In the genomic region with DNA sequence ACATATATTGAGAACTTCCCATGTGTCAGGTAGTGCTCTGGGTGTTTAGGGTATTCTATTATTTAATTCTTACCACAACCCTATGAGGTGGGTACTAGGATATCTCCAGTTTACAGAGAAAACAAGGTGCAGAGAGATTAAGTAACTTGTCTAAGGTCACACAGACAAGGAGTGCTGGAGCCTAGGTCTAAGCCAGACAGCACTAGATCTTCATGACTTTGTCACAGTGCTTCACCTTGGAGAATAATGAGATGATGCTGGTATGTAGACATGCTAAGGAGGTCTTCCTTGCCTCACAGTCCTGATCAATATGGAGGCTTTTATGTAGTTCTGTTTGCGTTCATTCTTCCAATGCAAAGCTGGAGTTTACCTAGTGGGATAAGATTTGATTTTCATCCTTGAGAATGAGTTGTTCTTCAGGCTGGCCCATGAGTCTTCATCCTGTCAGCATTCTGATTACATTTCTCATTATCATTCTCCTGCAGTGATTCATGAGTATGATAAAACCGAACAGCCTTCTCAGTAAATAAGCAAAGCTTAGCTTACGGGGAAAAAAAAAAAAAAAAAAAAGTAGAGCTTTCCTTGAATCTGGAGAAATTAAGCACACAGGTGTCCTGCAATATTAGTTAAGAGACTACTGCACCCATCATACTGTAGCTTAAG, we compare ENCODE assay signal across 15 cellular contexts.
DNase-seq lines count a peak whose midpoint lies in the region; ATAC-seq and TF ChIP-seq lines count a peak whose summit lies in the region.
"Had no signal": no experiment of that assay in that cellular context is flagged by ENCODE, and none has a peak within 500 bp of the region (broad histone marks: within the 10 kb centered on the region; RNA-seq: fewer than 3 reads in every experiment).

No MANE protein-coding gene starts in this region.

- H3K9me3 ChIP-seq in PC-3 (ENCODE audit: low read length) (no peaks in the 10 kb centered on the region), adrenal gland (replicated peaks in 1 of 3) (no peaks in the 10 kb centered on the region)
- H3K9me3 ChIP-seq: vagina had no signal

- H3K27me3 ChIP-seq in PC-3 (ENCODE audit: low read length) (no peaks in the 10 kb centered on the region), adrenal gland (no peaks in the 10 kb centered on the region)
- H3K27me3 ChIP-seq: vagina had no signal

- DNase-seq in AG08395 (ENCODE audit: low spot score): peak; percentile 60
- peak; percentile 86 for DNase-seq in PC-3
- no peak for DNase-seq in chondrocyte (ENCODE audit: low spot score)
- peak; percentile 83 for DNase-seq in kidney glomerular epithelial cell (lab: John Stamatoyannopoulos, UW)
- no peak for DNase-seq in activated CD4-positive, alpha-beta T cell treated with anti-CD3 and anti-CD28 coated beads for 4 hours
- no peak for DNase-seq in adrenal gland
- DNase-seq: activated naive CD8-positive, alpha-beta T cell treated with anti-CD3 and anti-CD28 coated beads, Interleukin-2, amount 10 ng/mL, durations not matched to agents 7 days and 5 days; DND-41; H9; mesendoderm; NCI-H1436; SIG-M5 had no signal

- ATAC-seq in PC-3 (peak; percentile 91), GM21423 (IDR thresholded peaks at IDR 0.05; ENCODE audit: unreplicated experiment) (no peak), HG03025 (IDR thresholded peaks at IDR 0.05; ENCODE audit: low FRiP score, unreplicated experiment) (no peak)

- no peaks in the 10 kb centered on the region for H3K9me3 Mint-ChIP-seq in chondrocyte (ENCODE audit: low read depth)
- H3K9me3 Mint-ChIP-seq: H9 had no signal

- no peaks in the 10 kb centered on the region for H3K9me2 ChIP-seq in PC-3 (replicated peaks; ENCODE audit: low read length)

- H3K9ac ChIP-seq in PC-3 (ENCODE audit: low read length): no peak overlapping the region

- no peaks in the 10 kb centered on the region for H3K36me3 ChIP-seq in PC-3 (ENCODE audit: low read depth, low read length)
- H3K36me3 ChIP-seq in adrenal gland (replicated peaks in 1 of 2): no peaks in the 10 kb centered on the region
- H3K36me3 ChIP-seq: vagina had no signal

- H3K27ac ChIP-seq in PC-3 (ENCODE audit: low read length) (peak overlapping the region; percentile 73), adrenal gland (no peak overlapping the region)
- H3K27ac ChIP-seq: vagina had no signal

- no peaks in the 10 kb centered on the region for H3K27me3 Mint-ChIP-seq in chondrocyte (ENCODE audit: low read depth)

- no peaks in the 10 kb centered on the region for H3K36me3 Mint-ChIP-seq in chondrocyte (ENCODE audit: low read depth)
- H3K36me3 Mint-ChIP-seq: activated naive CD8-positive, alpha-beta T cell treated with anti-CD3 and anti-CD28 coated beads, Interleukin-2, amount 10 ng/mL, durations not matched to agents 7 days and 5 days had no signal

- no peaks in the 10 kb centered on the region for H3K79me2 ChIP-seq in PC-3 (ENCODE audit: low read length)

- peaks cover 68% of the 10 kb centered on the region for H3K4me1 Mint-ChIP-seq in chondrocyte (ENCODE audit: low read depth)

- H3K4me1 ChIP-seq in PC-3 (ENCODE audit: insufficient read depth, low read length) (peaks cover 24% of the 10 kb centered on the region), adrenal gland (replicated peaks in 1 of 2) (peaks cover 13 to 38% of the 10 kb centered on the region in 2 donors)
- H3K4me1 ChIP-seq: vagina had no signal

- 49 to 63% (median 54%) methylated on average over 3 of the region's 3 CpGs for WGBS in adrenal gland, 4 donors

- peak overlapping the region; percentile 52 for H3K4me2 ChIP-seq in PC-3 (ENCODE audit: low read length)

- peak overlapping the region; percentile 84 for H3K27ac Mint-ChIP-seq in chondrocyte (ENCODE audit: unreplicated experiment)
- H3K27ac Mint-ChIP-seq: activated naive CD8-positive, alpha-beta T cell treated with anti-CD3 and anti-CD28 coated beads, Interleukin-2, amount 10 ng/mL, durations not matched to agents 7 days and 5 days; H9 had no signal

- H2AFZ ChIP-seq in PC-3 (ENCODE audit: low read length): no peak overlapping the region

- no peak for TF ChIP-seq POLR2A in adrenal gland (IDR thresholded peaks at IDR 0.05)

- H3K4me3 ChIP-seq in PC-3 (ENCODE audit: low read length) (no peak overlapping the region), adrenal gland (no peak overlapping the region)
- H3K4me3 ChIP-seq: vagina had no signal

- H3K4me3 Mint-ChIP-seq in chondrocyte (ENCODE audit: unreplicated experiment): no peak overlapping the region
- H3K4me3 Mint-ChIP-seq: activated naive CD8-positive, alpha-beta T cell treated with anti-CD3 and anti-CD28 coated beads, Interleukin-2, amount 10 ng/mL, durations not matched to agents 7 days and 5 days; H9 had no signal

- CTCF ChIA-PET in PC-3 (lab: Charles Lee): interaction anchor here (0.6 kb wide), 1 partner anchor 21 kb away, joined by 6 read pairs; no protein-coding TSS in a partner anchor

- no peaks in the 10 kb centered on the region for H3F3A ChIP-seq in PC-3 (ENCODE audit: low read length, unreplicated experiment)

- intact Hi-C loops in PC-3 (cut with micrococcal nuclease) (no loop called here), adrenal gland (cut with DNase I) (no loop called here)

- TF ChIP-seq CTCF in PC-3 (conservative IDR thresholded peaks at IDR 0.05; ENCODE audit: low read depth, low read length) (no peak), chondrocyte (IDR thresholded peaks at IDR 0.05) (no peak), adrenal gland (IDR thresholded peaks at IDR 0.05) (no peak)

- no TSS peak for BruUV-seq in PC-3 (replicated peaks; lab: Mats Ljungman, UMichigan)

- POLR2A ChIA-PET in PC-3 (lab: Charles Lee; ENCODE audit: unreplicated experiment): interaction anchor here (1.0 kb wide), 1 partner anchor 19 kb away, joined by 4 read pairs; no protein-coding TSS in a partner anchor

- no peaks in the 10 kb centered on the region for H4K20me1 ChIP-seq in PC-3 (ENCODE audit: low read length)

Comparison
In these comparisons a context has a peak if more than half of its experiments do, and no peak if none do; other contexts are left out.
1. DNase-seq: peak in AG08395 (single experiment), PC-3 (single experiment) and kidney glomerular epithelial cell (single experiment); none in chondrocyte (single experiment), activated CD4-positive, alpha-beta T cell treated with anti-CD3 and anti-CD28 coated beads for 4 hours (0 of 2) and adrenal gland (0 of 7).